23 cellular contexts compared by ENCODE assay signal in genomic region chr11:69489031-69489745, GRCh38. TPM values are rescaled to one million over a fixed set of nuclear protein-coding genes. Genes with fewer than 3 reads are reported as not detected.
DNase-seq lines count a peak whose midpoint lies in the region; ATAC-seq and TF ChIP-seq lines count a peak whose summit lies in the region.
"Had no signal": no experiment of that assay in that cellular context is flagged by ENCODE, and none has a peak within 500 bp of the region (broad histone marks: within the 10 kb centered on the region; RNA-seq: fewer than 3 reads in every experiment).

No MANE protein-coding gene starts in this region.

- TF ChIP-seq CTCF in ascending aorta (IDR thresholded peaks at IDR 0.05) (no peak), left ventricle myocardium inferior (IDR thresholded peaks at IDR 0.05; ENCODE audit: borderline replicate concordance) (no peak), osteoblast (IDR thresholded peaks at IDR 0.05; ENCODE audit: extremely low read depth, low read depth, low read length) (no peak), tibial nerve (IDR thresholded peaks at IDR 0.05) (no peak)
- no peak for TF ChIP-seq CTCF in CD4-positive, alpha-beta T cell (IDR thresholded peaks at IDR 0.05)

- no peaks in the 10 kb centered on the region for H3K36me3 Mint-ChIP-seq in CD4-positive, alpha-beta T cell (ENCODE audit: low read depth)
- H3K36me3 Mint-ChIP-seq: activated naive CD4-positive, alpha-beta T cell treated with anti-CD3 and anti-CD28 coated beads, Interleukin-2, amount 50 U/mL, for 24 hours; CD8-positive, alpha-beta memory T cell; IgD-negative memory B cell; memory B cell; naive thymus-derived CD8-positive, alpha-beta T cell had no signal

- H3K4me2 ChIP-seq in osteoblast (ENCODE audit: insufficient read depth, low read length) = no peak overlapping the region

- POLR2A ChIA-PET in CD4-positive, alpha-beta T cell (lab: Charles Lee) = no interaction called here

- 72 to 74% methylated on average over 22 to 23 of the region's 23 CpGs for WGBS in tibial nerve, 2 donors

- intact Hi-C loops in ascending aorta (cut with DNase I) = no loop called here
- intact Hi-C loops in left ventricle myocardium inferior (cut with micrococcal nuclease) = no loop called here
- intact Hi-C loops in CD4-positive, alpha-beta T cell (cut with DNase I, micrococcal nuclease) = no loop called here

- TF ChIP-seq POLR2A in tibial nerve (IDR thresholded peaks at IDR 0.05) = no peak

- no peak overlapping the region for H3K4me3 ChIP-seq in ascending aorta
- H3K4me3 ChIP-seq in left ventricle myocardium inferior = no peak overlapping the region
- no peak overlapping the region for H3K4me3 ChIP-seq in osteoblast (ENCODE audit: insufficient read depth, low read length)
- no peak overlapping the region for H3K4me3 ChIP-seq in tibial nerve
- H3K4me3 ChIP-seq: colonic mucosa had no signal

- peak overlapping the region; percentile 63 to 73 for H3K27ac ChIP-seq in ascending aorta
- peak overlapping the region; percentile 94 for H3K27ac ChIP-seq in left ventricle myocardium inferior (replicated peaks)
- no peak overlapping the region for H3K27ac ChIP-seq in osteoblast (ENCODE audit: low read depth, low read length)
- peak overlapping the region; percentile 6 to 81 (median 44) for H3K27ac ChIP-seq in tibial nerve
- H3K27ac ChIP-seq in CD4-positive, alpha-beta T cell (ENCODE audit: low read depth, low read length) = no peak overlapping the region
- H3K27ac ChIP-seq: colonic mucosa had no signal

- H4K20me1 ChIP-seq in osteoblast (ENCODE audit: insufficient read depth, low read length) = no peaks in the 10 kb centered on the region

- H3K4me1 ChIP-seq in ascending aorta (peaks cover 10 to 35% of the 10 kb centered on the region in 2 donors), left ventricle myocardium inferior (peaks cover 64% of the 10 kb centered on the region), osteoblast (ENCODE audit: insufficient read depth, low read length) (no peaks in the 10 kb centered on the region), tibial nerve (peaks cover 0 to 53% (median 16%) of the 10 kb centered on the region in 4 donors)
- H3K4me1 ChIP-seq: colonic mucosa had no signal

- H2AFZ ChIP-seq in osteoblast (ENCODE audit: low read length) = no peak overlapping the region

- H3K27ac Mint-ChIP-seq in CD4-positive, alpha-beta T cell = no peak overlapping the region
- H3K27ac Mint-ChIP-seq: activated CD4-positive, alpha-beta T cell treated with anti-CD3 and anti-CD28 coated beads for 36 hours; activated naive CD4-positive, alpha-beta T cell treated with anti-CD3 and anti-CD28 coated beads, Interleukin-2, amount 50 U/mL, for 24 hours; activated T-cell treated with anti-CD3 and anti-CD28 coated beads, Interleukin-2, amount 50 U/mL, for 72 hours; CD8-positive, alpha-beta memory T cell; IgD-negative memory B cell; memory B cell; naive thymus-derived CD8-positive, alpha-beta T cell had no signal

- TF ChIP-seq EP300 in tibial nerve (IDR thresholded peaks at IDR 0.05) = no peak

- H3K4me3 Mint-ChIP-seq in CD4-positive, alpha-beta T cell = no peak overlapping the region
- H3K4me3 Mint-ChIP-seq: activated CD4-positive, alpha-beta T cell treated with anti-CD3 and anti-CD28 coated beads for 36 hours; activated naive CD4-positive, alpha-beta T cell treated with anti-CD3 and anti-CD28 coated beads, Interleukin-2, amount 50 U/mL, for 24 hours; activated T-cell treated with anti-CD3 and anti-CD28 coated beads, Interleukin-2, amount 50 U/mL, for 72 hours; CD8-positive, alpha-beta memory T cell; IgD-negative memory B cell; memory B cell; naive thymus-derived CD8-positive, alpha-beta T cell had no signal

- peak in 1 of 2 donors; percentile 72 for DNase-seq in ascending aorta (ENCODE audit: low spot score in 2 of 2)
- peak; percentile 63 for DNase-seq in left ventricle myocardium inferior
- peak; percentile 87 for DNase-seq in osteoblast (ENCODE audit: insufficient read length, low spot score, missing footprints)
- no peak for DNase-seq in tibial nerve (ENCODE audit: low spot score in 2 of 2)
- no peak for DNase-seq in NCI-H1105 (lab: John Stamatoyannopoulos, UW)
- DNase-seq in activated CD4-positive, alpha-beta T cell treated with anti-CD3 and anti-CD28 coated beads for 4 hours = no peak
- DNase-seq in CD4-positive, alpha-beta T cell = no peak
- DNase-seq: activated CD4-positive, alpha-beta T cell treated with anti-CD3 and anti-CD28 coated beads for 36 hours; activated T-cell treated with anti-CD3 and anti-CD28 coated beads, Interleukin-2, amount 50 U/mL, for 72 hours; colonic mucosa; DMS79; naive thymus-derived CD8-positive, alpha-beta T cell; NCI-H1436 treated with DMSO at 0.1 percent for 48 hours; NCI-H2171; NCI-H526; SW 1271 had no signal

- H3K79me2 ChIP-seq in osteoblast (ENCODE audit: insufficient read depth, low read length) = no peaks in the 10 kb centered on the region

- H3K27me3 ChIP-seq in ascending aorta (no peaks in the 10 kb centered on the region), left ventricle myocardium inferior (ENCODE audit: low read depth) (no peaks in the 10 kb centered on the region), osteoblast (ENCODE audit: insufficient read depth, low read length) (no peaks in the 10 kb centered on the region), tibial nerve (no peaks in the 10 kb centered on the region)
- H3K27me3 ChIP-seq in CD4-positive, alpha-beta T cell (ENCODE audit: control insufficient read depth, insufficient read depth, low read length) = no peaks in the 10 kb centered on the region
- H3K27me3 ChIP-seq: colonic mucosa had no signal

- CTCF ChIA-PET in CD4-positive, alpha-beta T cell (lab: Charles Lee) = no interaction called here

- no peaks in the 10 kb centered on the region for H3K9me3 Mint-ChIP-seq in CD4-positive, alpha-beta T cell
- H3K9me3 Mint-ChIP-seq: activated naive CD4-positive, alpha-beta T cell treated with anti-CD3 and anti-CD28 coated beads, Interleukin-2, amount 50 U/mL, for 24 hours; activated T-cell treated with anti-CD3 and anti-CD28 coated beads, Interleukin-2, amount 50 U/mL, for 72 hours; CD8-positive, alpha-beta memory T cell; IgD-negative memory B cell; memory B cell; naive thymus-derived CD8-positive, alpha-beta T cell had no signal

- H3K4me1 Mint-ChIP-seq in CD4-positive, alpha-beta T cell (ENCODE audit: low read depth) = no peaks in the 10 kb centered on the region
- H3K4me1 Mint-ChIP-seq: activated CD4-positive, alpha-beta T cell treated with anti-CD3 and anti-CD28 coated beads for 36 hours; activated naive CD4-positive, alpha-beta T cell treated with anti-CD3 and anti-CD28 coated beads, Interleukin-2, amount 50 U/mL, for 24 hours; CD8-positive, alpha-beta memory T cell; IgD-negative memory B cell; memory B cell; naive thymus-derived CD8-positive, alpha-beta T cell had no signal

- H3K9me3 ChIP-seq in ascending aorta (no peaks in the 10 kb centered on the region), left ventricle myocardium inferior (replicated peaks) (no peaks in the 10 kb centered on the region), osteoblast (ENCODE audit: low read depth, low read length) (no peaks in the 10 kb centered on the region), tibial nerve (no peaks in the 10 kb centered on the region)
- no peaks in the 10 kb centered on the region for H3K9me3 ChIP-seq in CD4-positive, alpha-beta T cell (ENCODE audit: control insufficient read depth, low read length)
- H3K9me3 ChIP-seq: colonic mucosa had no signal

- H3K27me3 Mint-ChIP-seq in CD4-positive, alpha-beta T cell = no peaks in the 10 kb centered on the region

- no peaks in the 10 kb centered on the region for H3K36me3 ChIP-seq in ascending aorta
- H3K36me3 ChIP-seq in left ventricle myocardium inferior = no peaks in the 10 kb centered on the region
- H3K36me3 ChIP-seq in osteoblast (ENCODE audit: insufficient read depth, low read length) = no peaks in the 10 kb centered on the region
- H3K36me3 ChIP-seq in tibial nerve = no peaks in the 10 kb centered on the region
- H3K36me3 ChIP-seq: colonic mucosa had no signal

- ATAC-seq in CD4-positive, alpha-beta T cell (ENCODE audit: poor library complexity) = no peak
- ATAC-seq: activated CD4-positive, alpha-beta T cell treated with anti-CD3 and anti-CD28 coated beads for 36 hours; activated T-cell treated with anti-CD3 and anti-CD28 coated beads, Interleukin-2, amount 50 U/mL, for 72 hours; naive thymus-derived CD8-positive, alpha-beta T cell had no signal

RNA-seq across cellular contexts. Expression of gene LINC01488, which starts 7.7 kb away (rescaled TPM):
- total RNA-seq in ascending aorta (not detected), left ventricle myocardium inferior (0.38 TPM), osteoblast (not detected in 2 replicates), tibial nerve (not detected)
- not detected for total RNA-seq in CD4-positive, alpha-beta T cell
- total RNA-seq: activated CD4-positive, alpha-beta T cell treated with anti-CD3 and anti-CD28 coated beads for 36 hours; activated T-cell treated with anti-CD3 and anti-CD28 coated beads, Interleukin-2, amount 50 U/mL, for 72 hours; CD8-positive, alpha-beta memory T cell; colonic mucosa; fibroblast of lung; H4; MCF 10A; naive thymus-derived CD8-positive, alpha-beta T cell had no signal

Comparison
In these comparisons a context has a peak if more than half of its experiments do, and no peak if none do; other contexts are left out.
1. DNase-seq: peak in left ventricle myocardium inferior (single experiment) and osteoblast (single experiment); none in tibial nerve (0 of 2), NCI-H1105 (single experiment), activated CD4-positive, alpha-beta T cell treated with anti-CD3 and anti-CD28 coated beads for 4 hours (0 of 2) and CD4-positive, alpha-beta T cell (0 of 10).
2. H3K27ac ChIP-seq: peak in ascending aorta (2 of 2), left ventricle myocardium inferior (single experiment) and tibial nerve (4 of 4); none in osteoblast (single experiment) and CD4-positive, alpha-beta T cell (single experiment).